ENCODE assay signal across 1 cellular context in the genomic region with DNA sequence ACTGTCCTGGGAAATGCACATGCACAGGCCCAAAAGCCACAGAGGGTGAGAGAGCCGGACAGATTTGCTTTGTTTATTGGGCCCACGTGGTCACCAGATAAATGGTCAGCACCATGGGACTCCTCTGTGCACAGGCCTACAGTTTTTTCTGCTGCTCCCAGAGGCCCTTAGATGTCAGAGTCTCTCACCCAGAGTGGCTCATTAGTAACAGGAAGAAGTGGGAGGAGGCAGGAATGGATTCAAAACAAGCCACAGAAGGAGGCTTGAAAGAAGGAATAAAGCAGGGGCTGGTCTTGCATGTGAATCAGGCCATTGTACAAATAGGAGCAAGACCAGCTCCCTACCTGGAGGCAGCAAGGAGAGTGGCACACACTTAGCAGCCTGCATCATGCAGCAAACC.
TF ChIP-seq lines count a peak whose summit lies in the region.

No MANE protein-coding gene starts in this region.

TF ChIP-seq in GM23338, 12 proteins besides CTCF, POLR2A, EP300 and RAD21 (continued from another document):
- TF ChIP-seq, protein P1, sequence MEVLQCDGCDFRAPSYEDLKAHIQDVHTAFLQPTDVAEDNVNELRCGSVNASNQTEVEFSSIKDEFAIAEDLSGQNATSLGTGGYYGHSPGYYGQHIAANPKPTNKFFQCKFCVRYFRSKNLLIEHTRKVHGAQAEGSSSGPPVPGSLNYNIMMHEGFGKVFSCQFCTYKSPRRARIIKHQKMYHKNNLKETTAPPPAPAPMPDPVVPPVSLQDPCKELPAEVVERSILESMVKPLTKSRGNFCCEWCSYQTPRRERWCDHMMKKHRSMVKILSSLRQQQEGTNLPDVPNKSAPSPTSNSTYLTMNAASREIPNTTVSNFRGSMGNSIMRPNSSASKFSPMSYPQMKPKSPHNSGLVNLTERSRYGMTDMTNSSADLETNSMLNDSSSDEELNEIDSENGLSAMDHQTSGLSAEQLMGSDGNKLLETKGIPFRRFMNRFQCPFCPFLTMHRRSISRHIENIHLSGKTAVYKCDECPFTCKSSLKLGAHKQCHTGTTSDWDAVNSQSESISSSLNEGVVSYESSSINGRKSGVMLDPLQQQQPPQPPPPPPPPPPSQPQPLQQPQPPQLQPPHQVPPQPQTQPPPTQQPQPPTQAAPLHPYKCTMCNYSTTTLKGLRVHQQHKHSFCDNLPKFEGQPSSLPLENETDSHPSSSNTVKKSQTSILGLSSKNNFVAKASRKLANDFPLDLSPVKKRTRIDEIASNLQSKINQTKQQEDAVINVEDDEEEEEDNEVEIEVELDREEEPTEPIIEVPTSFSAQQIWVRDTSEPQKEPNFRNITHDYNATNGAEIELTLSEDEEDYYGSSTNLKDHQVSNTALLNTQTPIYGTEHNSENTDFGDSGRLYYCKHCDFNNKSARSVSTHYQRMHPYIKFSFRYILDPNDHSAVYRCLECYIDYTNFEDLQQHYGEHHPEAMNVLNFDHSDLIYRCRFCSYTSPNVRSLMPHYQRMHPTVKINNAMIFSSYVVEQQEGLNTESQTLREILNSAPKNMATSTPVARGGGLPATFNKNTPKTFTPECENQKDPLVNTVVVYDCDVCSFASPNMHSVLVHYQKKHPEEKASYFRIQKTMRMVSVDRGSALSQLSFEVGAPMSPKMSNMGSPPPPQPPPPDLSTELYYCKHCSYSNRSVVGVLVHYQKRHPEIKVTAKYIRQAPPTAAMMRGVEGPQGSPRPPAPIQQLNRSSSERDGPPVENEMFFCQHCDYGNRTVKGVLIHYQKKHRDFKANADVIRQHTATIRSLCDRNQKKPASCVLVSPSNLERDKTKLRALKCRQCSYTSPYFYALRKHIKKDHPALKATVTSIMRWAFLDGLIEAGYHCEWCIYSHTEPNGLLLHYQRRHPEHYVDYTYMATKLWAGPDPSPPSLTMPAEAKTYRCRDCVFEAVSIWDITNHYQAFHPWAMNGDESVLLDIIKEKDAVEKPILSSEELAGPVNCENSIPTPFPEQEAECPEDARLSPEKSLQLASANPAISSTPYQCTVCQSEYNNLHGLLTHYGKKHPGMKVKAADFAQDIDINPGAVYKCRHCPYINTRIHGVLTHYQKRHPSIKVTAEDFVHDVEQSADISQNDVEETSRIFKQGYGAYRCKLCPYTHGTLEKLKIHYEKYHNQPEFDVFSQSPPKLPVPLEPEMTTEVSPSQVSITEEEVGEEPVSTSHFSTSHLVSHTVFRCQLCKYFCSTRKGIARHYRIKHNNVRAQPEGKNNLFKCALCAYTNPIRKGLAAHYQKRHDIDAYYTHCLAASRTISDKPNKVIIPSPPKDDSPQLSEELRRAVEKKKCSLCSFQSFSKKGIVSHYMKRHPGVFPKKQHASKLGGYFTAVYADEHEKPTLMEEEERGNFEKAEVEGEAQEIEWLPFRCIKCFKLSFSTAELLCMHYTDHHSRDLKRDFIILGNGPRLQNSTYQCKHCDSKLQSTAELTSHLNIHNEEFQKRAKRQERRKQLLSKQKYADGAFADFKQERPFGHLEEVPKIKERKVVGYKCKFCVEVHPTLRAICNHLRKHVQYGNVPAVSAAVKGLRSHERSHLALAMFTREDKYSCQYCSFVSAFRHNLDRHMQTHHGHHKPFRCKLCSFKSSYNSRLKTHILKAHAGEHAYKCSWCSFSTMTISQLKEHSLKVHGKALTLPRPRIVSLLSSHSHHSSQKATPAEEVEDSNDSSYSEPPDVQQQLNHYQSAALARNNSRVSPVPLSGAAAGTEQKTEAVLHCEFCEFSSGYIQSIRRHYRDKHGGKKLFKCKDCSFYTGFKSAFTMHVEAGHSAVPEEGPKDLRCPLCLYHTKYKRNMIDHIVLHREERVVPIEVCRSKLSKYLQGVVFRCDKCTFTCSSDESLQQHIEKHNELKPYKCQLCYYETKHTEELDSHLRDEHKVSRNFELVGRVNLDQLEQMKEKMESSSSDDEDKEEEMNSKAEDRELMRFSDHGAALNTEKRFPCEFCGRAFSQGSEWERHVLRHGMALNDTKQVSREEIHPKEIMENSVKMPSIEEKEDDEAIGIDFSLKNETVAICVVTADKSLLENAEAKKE (CRISPR knock-in tag; IDR thresholded peaks at IDR 0.05): no peak
- TF ChIP-seq, protein P2, sequence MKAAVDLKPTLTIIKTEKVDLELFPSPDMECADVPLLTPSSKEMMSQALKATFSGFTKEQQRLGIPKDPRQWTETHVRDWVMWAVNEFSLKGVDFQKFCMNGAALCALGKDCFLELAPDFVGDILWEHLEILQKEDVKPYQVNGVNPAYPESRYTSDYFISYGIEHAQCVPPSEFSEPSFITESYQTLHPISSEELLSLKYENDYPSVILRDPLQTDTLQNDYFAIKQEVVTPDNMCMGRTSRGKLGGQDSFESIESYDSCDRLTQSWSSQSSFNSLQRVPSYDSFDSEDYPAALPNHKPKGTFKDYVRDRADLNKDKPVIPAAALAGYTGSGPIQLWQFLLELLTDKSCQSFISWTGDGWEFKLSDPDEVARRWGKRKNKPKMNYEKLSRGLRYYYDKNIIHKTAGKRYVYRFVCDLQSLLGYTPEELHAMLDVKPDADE (IDR thresholded peaks at IDR 0.05): no peak
- TF ChIP-seq STAT1 (IDR thresholded peaks at IDR 0.05; ENCODE audit: unreplicated experiment): no peak
- no peak for TF ChIP-seq EZH2 (IDR thresholded peaks at IDR 0.05; ENCODE audit: low read depth, unreplicated experiment)
- TF ChIP-seq, protein P3, sequence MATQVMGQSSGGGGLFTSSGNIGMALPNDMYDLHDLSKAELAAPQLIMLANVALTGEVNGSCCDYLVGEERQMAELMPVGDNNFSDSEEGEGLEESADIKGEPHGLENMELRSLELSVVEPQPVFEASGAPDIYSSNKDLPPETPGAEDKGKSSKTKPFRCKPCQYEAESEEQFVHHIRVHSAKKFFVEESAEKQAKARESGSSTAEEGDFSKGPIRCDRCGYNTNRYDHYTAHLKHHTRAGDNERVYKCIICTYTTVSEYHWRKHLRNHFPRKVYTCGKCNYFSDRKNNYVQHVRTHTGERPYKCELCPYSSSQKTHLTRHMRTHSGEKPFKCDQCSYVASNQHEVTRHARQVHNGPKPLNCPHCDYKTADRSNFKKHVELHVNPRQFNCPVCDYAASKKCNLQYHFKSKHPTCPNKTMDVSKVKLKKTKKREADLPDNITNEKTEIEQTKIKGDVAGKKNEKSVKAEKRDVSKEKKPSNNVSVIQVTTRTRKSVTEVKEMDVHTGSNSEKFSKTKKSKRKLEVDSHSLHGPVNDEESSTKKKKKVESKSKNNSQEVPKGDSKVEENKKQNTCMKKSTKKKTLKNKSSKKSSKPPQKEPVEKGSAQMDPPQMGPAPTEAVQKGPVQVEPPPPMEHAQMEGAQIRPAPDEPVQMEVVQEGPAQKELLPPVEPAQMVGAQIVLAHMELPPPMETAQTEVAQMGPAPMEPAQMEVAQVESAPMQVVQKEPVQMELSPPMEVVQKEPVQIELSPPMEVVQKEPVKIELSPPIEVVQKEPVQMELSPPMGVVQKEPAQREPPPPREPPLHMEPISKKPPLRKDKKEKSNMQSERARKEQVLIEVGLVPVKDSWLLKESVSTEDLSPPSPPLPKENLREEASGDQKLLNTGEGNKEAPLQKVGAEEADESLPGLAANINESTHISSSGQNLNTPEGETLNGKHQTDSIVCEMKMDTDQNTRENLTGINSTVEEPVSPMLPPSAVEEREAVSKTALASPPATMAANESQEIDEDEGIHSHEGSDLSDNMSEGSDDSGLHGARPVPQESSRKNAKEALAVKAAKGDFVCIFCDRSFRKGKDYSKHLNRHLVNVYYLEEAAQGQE (IDR thresholded peaks at IDR 0.05; ENCODE audit: unreplicated experiment): no peak
